In genomic region chr1:2155147-2155598, GRCh38 we compare ENCODE assay signal across 24 cellular contexts. TPM values are rescaled to one million over a fixed set of nuclear protein-coding genes. Genes with fewer than 3 reads are reported as not detected.
DNase-seq lines count a peak whose midpoint lies in the region; ATAC-seq, FAIRE-seq and TF ChIP-seq lines count a peak whose summit lies in the region.
"Had no signal": no experiment of that assay in that cellular context is flagged by ENCODE, and none has a peak within 500 bp of the region (broad histone marks: within the 10 kb centered on the region; RNA-seq: fewer than 3 reads in every experiment).

No MANE protein-coding gene starts in this region.

- H3K9me3 Mint-ChIP-seq in WTC11 (peaks cover 10% of the 10 kb centered on the region), glutamatergic neuron (ENCODE audit: unreplicated experiment) (peaks cover 20% of the 10 kb centered on the region)
- H3K9me3 Mint-ChIP-seq: GM23338, IgD-negative memory B cell had no signal

- peak; percentile 1 for DNase-seq in Right ventricle myocardium inferior (ENCODE audit: missing footprints)
- no peak for DNase-seq in heart right ventricle
- no peak for DNase-seq in WTC11 (ENCODE audit: low spot score)
- no peak for DNase-seq in glutamatergic neuron
- no peak for DNase-seq in urothelium cell line (ENCODE audit: low spot score)
- no peak for DNase-seq in mucosa of descending colon
- DNase-seq in stimulated activated CD4-positive, alpha-beta T cell treated with anti-CD3 and anti-CD28 coated beads, Interleukin-4, amount 100 ng/mL, for 24 hours = no peak
- DNase-seq in activated T-cell treated with anti-CD3 and anti-CD28 coated beads, Interleukin-2, amount 50 U/mL, for 48 hours = no peak
- DNase-seq: Calu3, GF-D8, Kasumi-1, MG63, NCI-H1048, NCI-H1436, NCI-H1930, NCI-H345, NCI-H526, PC-3, RPMI8226, SJCRH30 had no signal

- H3K27me3 ChIP-seq in heart right ventricle = no peaks in the 10 kb centered on the region
- H3K27me3 ChIP-seq: MG63 had no signal

- H3K36me3 Mint-ChIP-seq in WTC11 = peaks cover 44% of the 10 kb centered on the region
- peaks cover 10% of the 10 kb centered on the region for H3K36me3 Mint-ChIP-seq in glutamatergic neuron (ENCODE audit: unreplicated experiment)

- intact Hi-C loops in Right ventricle myocardium inferior (cut with DNase I) = no loop called here
- intact Hi-C loops in heart right ventricle (cut with DNase I) = no loop called here
- intact Hi-C loops in mucosa of descending colon (cut with DNase I, micrococcal nuclease) = no loop called here

- H3K4me1 ChIP-seq in heart right ventricle = peaks cover 0 to 30% (median 0%) of the 10 kb centered on the region in 9 donors
- H3K4me1 ChIP-seq in mucosa of descending colon (ENCODE audit: low read depth) = no peaks in the 10 kb centered on the region
- H3K4me1 ChIP-seq: SJCRH30 had no signal

- CTCF ChIA-PET in WTC11 (lab: Charles Lee) = interaction anchor here (1.1 kb wide), 1 partner anchor 19 kb away, joined by 5 read pairs; no protein-coding TSS in a partner anchor

- 97% methylated on average over 10 of the region's 10 CpGs for WGBS in heart right ventricle, 2 donors

- H3K27ac ChIP-seq in heart right ventricle = no peak overlapping the region
- H3K27ac ChIP-seq: SJCRH30 had no signal

- H3K27ac Mint-ChIP-seq in WTC11 (no peak overlapping the region), glutamatergic neuron (ENCODE audit: unreplicated experiment) (peak overlapping the region; percentile 48)
- H3K27ac Mint-ChIP-seq: B cell, GM23338 had no signal

- H3K36me3 ChIP-seq in heart right ventricle (no peaks in the 10 kb centered on the region), mucosa of descending colon (ENCODE audit: low read depth) (no peaks in the 10 kb centered on the region)
- H3K36me3 ChIP-seq: MG63, SJCRH30 had no signal

- H3K4me1 Mint-ChIP-seq in WTC11 (no peaks in the 10 kb centered on the region), glutamatergic neuron (ENCODE audit: low read depth, unreplicated experiment) (peaks cover 15% of the 10 kb centered on the region)
- H3K4me1 Mint-ChIP-seq: B cell, GM23338, IgD-negative memory B cell had no signal

- POLR2A ChIA-PET in WTC11 (lab: Charles Lee) = no interaction called here

- H3K4me3 Mint-ChIP-seq in WTC11 = no peak overlapping the region
- peak overlapping the region; percentile 5 for H3K4me3 Mint-ChIP-seq in glutamatergic neuron (ENCODE audit: unreplicated experiment)
- H3K4me3 Mint-ChIP-seq: B cell, GM23338, IgD-negative memory B cell had no signal

- FAIRE-seq in urothelium cell line (lab: Jason Lieb, UNC) = peak; percentile 95
- FAIRE-seq: GM19239 had no signal

- H3K9me3 ChIP-seq in heart right ventricle (no peaks in the 10 kb centered on the region), mucosa of descending colon (no peaks in the 10 kb centered on the region)
- H3K9me3 ChIP-seq: MG63, SJCRH30 had no signal

- TF ChIP-seq CTCF in heart right ventricle (IDR thresholded peaks at IDR 0.05) (no peak), WTC11 (IDR thresholded peaks at IDR 0.05) (no peak), glutamatergic neuron (IDR thresholded peaks at IDR 0.05; ENCODE audit: partially characterized antibody, unreplicated experiment) (no peak), mucosa of descending colon (IDR thresholded peaks at IDR 0.05) (no peak)

- H3K27me3 Mint-ChIP-seq in WTC11 (ENCODE audit: low read depth) (no peaks in the 10 kb centered on the region), glutamatergic neuron (ENCODE audit: unreplicated experiment) (peaks cover 9% of the 10 kb centered on the region)
- H3K27me3 Mint-ChIP-seq: B cell, IgD-negative memory B cell had no signal

- H3K4me3 ChIP-seq in heart right ventricle (no peak overlapping the region), mucosa of descending colon (no peak overlapping the region)
- H3K4me3 ChIP-seq: GM23338, MG63, SJCRH30 had no signal

- ATAC-seq in Right ventricle myocardium inferior = no peak
- no peak for ATAC-seq in heart right ventricle
- no peak for ATAC-seq in WTC11
- no peak for ATAC-seq in mucosa of descending colon
- ATAC-seq: GM23338, PC-3 had no signal

TF ChIP-seq in WTC11, 78 proteins besides CTCF, POLR2A, EP300 and RAD21:
- TF ChIP-seq ZNF121 (CRISPR knock-in tag; IDR thresholded peaks at IDR 0.05) (no peak), NFE2L1 (CRISPR knock-in tag; IDR thresholded peaks at IDR 0.05) (0 out of 2 replicates have a peak, but pooled peaks have one; percentile 36), AFF4 (CRISPR knock-in tag; IDR thresholded peaks at IDR 0.05; ENCODE audit: borderline replicate concordance) (no peak)

RNA-seq across cellular contexts. Expression of gene FAAP20, which starts 39.4 kb away (rescaled TPM):
- 43.9 TPM for total RNA-seq in Right ventricle myocardium inferior
- total RNA-seq in heart right ventricle = 10 to 100 TPM; 30.9 to 47.6 (median 38.3) TPM
- polyA plus RNA-seq in heart right ventricle = 10 to 100 TPM; 83.0 to 83.6 TPM
- 133 to 151 TPM (median 150 TPM) in 3 replicates for total RNA-seq in WTC11 (2021)
- total RNA-seq in glutamatergic neuron (ENCODE audit: unreplicated experiment) = 111 TPM
- total RNA-seq in mucosa of descending colon = 10 to 100 TPM; 23.4 to 42.6 (median 32.0) TPM
